ENCODE assay signal across 1 cellular context in the genomic region with DNA sequence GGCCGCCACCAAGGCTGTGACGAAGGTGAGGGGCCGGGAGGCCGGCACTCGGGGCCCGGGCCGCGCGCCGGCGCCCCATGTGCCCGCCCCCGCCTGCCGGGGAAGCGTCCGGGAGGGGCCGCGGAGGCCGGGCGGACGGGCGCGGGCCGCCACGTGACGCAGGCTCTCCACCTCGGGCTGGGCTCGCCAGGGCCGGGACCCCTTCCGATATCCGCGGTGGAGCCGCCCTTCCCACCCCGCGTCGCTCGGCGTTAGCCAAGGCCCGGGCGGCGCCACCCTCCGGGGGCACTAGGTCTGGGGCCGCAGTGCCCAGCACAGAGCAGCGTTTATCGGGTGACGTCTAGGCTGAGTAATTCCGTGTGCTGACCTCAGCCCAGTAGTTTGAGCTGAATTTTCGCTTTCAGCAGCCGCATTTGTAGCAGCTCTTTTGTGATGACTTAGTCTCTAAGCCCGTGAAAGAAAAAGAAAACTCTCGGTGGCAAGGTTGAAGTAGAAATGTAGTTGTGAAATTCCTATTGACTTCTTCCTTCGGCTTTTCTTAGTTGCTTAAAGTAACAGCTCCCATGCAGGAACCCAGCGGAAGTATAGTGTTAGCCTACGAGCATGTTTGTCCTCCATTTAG.
TF ChIP-seq lines count a peak whose summit lies in the region.

No MANE protein-coding gene starts in this region.

TF ChIP-seq in HEK293, 187 proteins besides CTCF, POLR2A, EP300 and RAD21 (continued from another document):
- TF ChIP-seq ZSCAN18 (tag by site-specific recombination; IDR thresholded peaks at IDR 0.05), result no peak
- TF ChIP-seq ZFHX2 (tag by site-specific recombination; conservative IDR thresholded peaks at IDR 0.05), result no peak
- TF ChIP-seq ZNF561 (tag by site-specific recombination; IDR thresholded peaks at IDR 0.05; ENCODE audit: borderline replicate concordance), result 0 out of 2 replicates have a peak, but pooled peaks have one; percentile 15
- no peak for TF ChIP-seq ZNF23 (tag by site-specific recombination; IDR thresholded peaks at IDR 0.05; ENCODE audit: borderline replicate concordance)
- TF ChIP-seq ZNF768 (tag by site-specific recombination; IDR thresholded peaks at IDR 0.05), result no peak
- peak; percentile 36; the same call in 1 of the 2 replicates for TF ChIP-seq GLIS1 (tag by site-specific recombination; IDR thresholded peaks at IDR 0.05)
- no peak for TF ChIP-seq ZNF311 (tag by site-specific recombination; IDR thresholded peaks at IDR 0.05; ENCODE audit: borderline replicate concordance)
- TF ChIP-seq ZNF16 (tag by site-specific recombination; IDR thresholded peaks at IDR 0.05; ENCODE audit: low read depth), result no peak
- no peak for TF ChIP-seq EGR2 (tag by site-specific recombination; IDR thresholded peaks at IDR 0.05; ENCODE audit: low read depth)
- TF ChIP-seq ZNF670 (tag by site-specific recombination; IDR thresholded peaks at IDR 0.05; ENCODE audit: low read depth), result no peak
- no peak for TF ChIP-seq GLI4 (tag by site-specific recombination; IDR thresholded peaks at IDR 0.05)
- TF ChIP-seq ZNF747 (tag by site-specific recombination; IDR thresholded peaks at IDR 0.05), result no peak
- TF ChIP-seq, protein P1, sequence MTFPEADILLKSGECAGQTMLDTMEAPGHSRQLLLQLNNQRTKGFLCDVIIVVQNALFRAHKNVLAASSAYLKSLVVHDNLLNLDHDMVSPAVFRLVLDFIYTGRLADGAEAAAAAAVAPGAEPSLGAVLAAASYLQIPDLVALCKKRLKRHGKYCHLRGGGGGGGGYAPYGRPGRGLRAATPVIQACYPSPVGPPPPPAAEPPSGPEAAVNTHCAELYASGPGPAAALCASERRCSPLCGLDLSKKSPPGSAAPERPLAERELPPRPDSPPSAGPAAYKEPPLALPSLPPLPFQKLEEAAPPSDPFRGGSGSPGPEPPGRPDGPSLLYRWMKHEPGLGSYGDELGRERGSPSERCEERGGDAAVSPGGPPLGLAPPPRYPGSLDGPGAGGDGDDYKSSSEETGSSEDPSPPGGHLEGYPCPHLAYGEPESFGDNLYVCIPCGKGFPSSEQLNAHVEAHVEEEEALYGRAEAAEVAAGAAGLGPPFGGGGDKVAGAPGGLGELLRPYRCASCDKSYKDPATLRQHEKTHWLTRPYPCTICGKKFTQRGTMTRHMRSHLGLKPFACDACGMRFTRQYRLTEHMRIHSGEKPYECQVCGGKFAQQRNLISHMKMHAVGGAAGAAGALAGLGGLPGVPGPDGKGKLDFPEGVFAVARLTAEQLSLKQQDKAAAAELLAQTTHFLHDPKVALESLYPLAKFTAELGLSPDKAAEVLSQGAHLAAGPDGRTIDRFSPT (tag by site-specific recombination; IDR thresholded peaks at IDR 0.05), result peak; percentile 73
- no peak for TF ChIP-seq ZNF121 (tag by site-specific recombination; IDR thresholded peaks at IDR 0.05)
- TF ChIP-seq ZNF660 (tag by site-specific recombination; IDR thresholded peaks at IDR 0.05), result peak; percentile 60
- no peak for TF ChIP-seq ZIC2 (tag by site-specific recombination; IDR thresholded peaks at IDR 0.05)
- TF ChIP-seq, protein P2, sequence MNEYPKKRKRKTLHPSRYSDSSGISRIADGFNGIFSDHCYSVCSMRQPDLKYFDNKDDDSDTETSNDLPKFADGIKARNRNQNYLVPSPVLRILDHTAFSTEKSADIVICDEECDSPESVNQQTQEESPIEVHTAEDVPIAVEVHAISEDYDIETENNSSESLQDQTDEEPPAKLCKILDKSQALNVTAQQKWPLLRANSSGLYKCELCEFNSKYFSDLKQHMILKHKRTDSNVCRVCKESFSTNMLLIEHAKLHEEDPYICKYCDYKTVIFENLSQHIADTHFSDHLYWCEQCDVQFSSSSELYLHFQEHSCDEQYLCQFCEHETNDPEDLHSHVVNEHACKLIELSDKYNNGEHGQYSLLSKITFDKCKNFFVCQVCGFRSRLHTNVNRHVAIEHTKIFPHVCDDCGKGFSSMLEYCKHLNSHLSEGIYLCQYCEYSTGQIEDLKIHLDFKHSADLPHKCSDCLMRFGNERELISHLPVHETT (tag by site-specific recombination; IDR thresholded peaks at IDR 0.05), result no peak
- TF ChIP-seq ZBTB20 (tag by site-specific recombination; IDR thresholded peaks at IDR 0.05), result peak; percentile 76
- no peak for TF ChIP-seq ZNF211 (tag by site-specific recombination; IDR thresholded peaks at IDR 0.05; ENCODE audit: low read depth)
- peak; percentile 86 for TF ChIP-seq ZNF629 (tag by site-specific recombination; IDR thresholded peaks at IDR 0.05)
